24 cellular contexts compared by ENCODE assay signal in the genomic region with DNA sequence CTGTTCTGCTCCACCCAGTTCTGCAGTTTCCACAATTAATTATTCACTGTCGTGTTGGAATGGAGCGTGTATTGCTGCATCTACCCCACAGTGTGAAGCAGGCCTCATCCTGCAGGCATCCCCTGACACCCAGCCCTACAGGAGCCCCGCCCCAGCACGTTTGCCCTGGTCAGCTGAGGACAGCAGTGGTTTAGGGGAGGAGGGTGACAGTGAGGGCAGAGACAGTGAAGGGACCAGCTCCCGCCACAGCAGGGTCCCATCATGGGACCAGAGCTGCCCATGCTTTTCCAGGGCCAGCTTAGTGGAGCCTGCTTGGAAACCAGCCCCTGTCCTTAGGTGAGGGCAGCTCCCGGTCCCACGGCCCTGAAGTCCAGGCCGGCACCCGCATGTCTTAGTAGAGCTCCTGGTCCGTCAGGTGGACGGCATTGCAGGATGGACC.
DNase-seq lines count a peak whose midpoint lies in the region; ATAC-seq, FAIRE-seq and TF ChIP-seq lines count a peak whose summit lies in the region.
"Had no signal": no experiment of that assay in that cellular context is flagged by ENCODE, and none has a peak within 500 bp of the region (broad histone marks: within the 10 kb centered on the region; RNA-seq: fewer than 3 reads in every experiment).

No MANE protein-coding gene starts in this region.

- no peak overlapping the region for H2AFZ ChIP-seq in mammary epithelial cell (ENCODE audit: low read depth, low read length)

- H3K4me2 ChIP-seq in mammary epithelial cell (ENCODE audit: insufficient read depth, low read depth, low read length), result no peak overlapping the region

- intact Hi-C loops in MCF 10A (cut with micrococcal nuclease) (no loop called here), mammary epithelial cell (cut with micrococcal nuclease) (no loop called here), kidney (cut with DNase I) (no loop called here), spleen (cut with DNase I; ENCODE audit: low total_unique reads) (no loop called here)

- FAIRE-seq in kidney (lab: Jason Lieb, UNC), result no peak
- FAIRE-seq: astrocyte, endothelial cell of umbilical vein, H54, urothelium cell line had no signal

- peaks cover 33% of the 10 kb centered on the region for H3K4me1 Mint-ChIP-seq in MCF 10A (ENCODE audit: insufficient read depth, unreplicated experiment)

- H3K79me2 ChIP-seq in mammary epithelial cell (ENCODE audit: insufficient read depth, low read length), result no peaks in the 10 kb centered on the region

- CTCF ChIA-PET in MCF 10A (lab: Yijun Ruan, JAX) (interaction anchor here (0.7 to 1.3 kb wide), 3 partner anchors 50 to 277 kb away, joined by 3 read pairs; no protein-coding TSS in a partner anchor), mammary epithelial cell (lab: Charles Lee; ENCODE audit: low non-redundant PET) (no interaction called here), RWPE1 (lab: Yijun Ruan, JAX) (interaction anchor here (0.6 kb wide), 1 partner anchor 41 kb away, joined by 3 read pairs; no protein-coding TSS in a partner anchor)

- H4K20me1 ChIP-seq in mammary epithelial cell (ENCODE audit: insufficient read depth, low read length), result no peaks in the 10 kb centered on the region

- TF ChIP-seq CTCF in MCF 10A (IDR thresholded peaks at IDR 0.05; ENCODE audit: unreplicated experiment) (no peak), mammary epithelial cell (conservative IDR thresholded peaks at IDR 0.05 in 1 of 2, IDR thresholded peaks at IDR 0.05 in 1 of 2; ENCODE audit: extremely low read depth in 1 of 2, insufficient read depth in 1 of 2, low read depth in 1 of 2, low read length in 2 of 2) (no peak), RWPE1 (conservative IDR thresholded peaks at IDR 0.05; ENCODE audit: low read depth) (no peak), kidney (IDR thresholded peaks at IDR 0.05; ENCODE audit: borderline replicate concordance, extremely low read depth, insufficient read depth) (no peak), spleen (IDR thresholded peaks at IDR 0.05 in 8 of 11, conservative IDR thresholded peaks at IDR 0.05 in 3 of 11) (no peak)

- H3K9me3 ChIP-seq in mammary epithelial cell (replicated peaks; ENCODE audit: insufficient read depth, low read length), result no peaks in the 10 kb centered on the region
- H3K9me3 ChIP-seq in kidney (ENCODE audit: control insufficient read depth in 1 of 2, low read length in 2 of 2), result no peaks in the 10 kb centered on the region
- no peaks in the 10 kb centered on the region for H3K9me3 ChIP-seq in spleen

- H3K4me1 ChIP-seq in mammary epithelial cell (ENCODE audit: insufficient read depth, low read length) (no peaks in the 10 kb centered on the region), kidney (ENCODE audit: control insufficient read depth in 1 of 2, insufficient read depth in 1 of 2, low read depth in 1 of 2, low read length in 2 of 2) (peaks cover 0 to 11% of the 10 kb centered on the region in 2 donors), spleen (peaks cover 0 to 13% (median 0%) of the 10 kb centered on the region in 6 donors)

- H3K4me3 ChIP-seq in mammary epithelial cell (replicated peaks in 1 of 3; ENCODE audit: insufficient read depth in 1 of 3, low read depth in 2 of 3, low read length in 3 of 3), result no peak overlapping the region
- H3K4me3 ChIP-seq in kidney (ENCODE audit: low read length in 2 of 2), result no peak overlapping the region
- H3K4me3 ChIP-seq in spleen, result no peak overlapping the region

- no peak for DNase-seq in MCF 10A (ENCODE audit: unreplicated experiment)
- DNase-seq in mammary epithelial cell, result no peak
- no peak for DNase-seq in RWPE1 (ENCODE audit: low spot score)
- DNase-seq in kidney, result peak; percentile 72
- DNase-seq in spleen, result peak; percentile 56
- no peak for DNase-seq in iPS-NIHi11 (ENCODE audit: low spot score)
- DNase-seq in NCI-H187 (lab: John Stamatoyannopoulos, UW), result no peak
- DNase-seq: activated CD4-positive, alpha-beta T cell treated with anti-CD3 and anti-CD28 coated beads, Interleukin-2, amount 50 U/mL, for 48 hours; CD8-positive, alpha-beta memory T cell; DMS53; GF-D8; NCI-H1092 treated with DMSO at 0.1 percent for 48 hours; OCI-M1; SHP77 treated with DMSO at 0.1 percent for 48 hours; T-cell had no signal

- BruUV-seq in MCF 10A (replicated peaks; lab: Mats Ljungman, UMichigan) (no TSS peak), mammary epithelial cell (replicated peaks; lab: Mats Ljungman, UMichigan) (no TSS peak)

- POLR2A ChIA-PET in MCF 10A (lab: Yijun Ruan, JAX) (no interaction called here), RWPE1 (lab: Yijun Ruan, JAX; ENCODE audit: low non-redundant PET) (no interaction called here)

- dilution Hi-C loops in mammary epithelial cell (cut with HindIII; ENCODE audit: low sequenced_read_pairs), result no loop called here

- H3K36me3 Mint-ChIP-seq in MCF 10A (ENCODE audit: insufficient read depth, unreplicated experiment), result peaks cover 11% of the 10 kb centered on the region

- H3K9me3 Mint-ChIP-seq in MCF 10A (ENCODE audit: unreplicated experiment), result no peaks in the 10 kb centered on the region
- H3K9me3 Mint-ChIP-seq: CD8-positive, alpha-beta memory T cell; T-cell had no signal

- in situ Hi-C loops in mammary epithelial cell (cut with MboI; ENCODE audit: low sequenced_read_pairs in 2 of 2), result no loop called here

- 72% methylated on average over 5 of the region's 11 CpGs for WGBS in mammary epithelial cell (ENCODE audit: low coverage, missing lambda C conversion rate)
- 89 to 97% (median 92%) methylated on average over 7 to 11 of the region's 11 CpGs for WGBS in spleen, 5 donors

- H3K36me3 ChIP-seq in mammary epithelial cell (ENCODE audit: insufficient read depth, low read length), result no peaks in the 10 kb centered on the region
- no peaks in the 10 kb centered on the region for H3K36me3 ChIP-seq in kidney (ENCODE audit: control insufficient read depth in 1 of 2, insufficient read depth in 2 of 2, low read length in 2 of 2)
- H3K36me3 ChIP-seq in spleen, result peaks cover 0 to 78% (median 23%) of the 10 kb centered on the region in 6 donors

- H3K27ac ChIP-seq in mammary epithelial cell (ENCODE audit: insufficient read depth, low read depth, low read length) (no peak overlapping the region), RWPE1 (peak overlapping the region; percentile 92), kidney (ENCODE audit: low read depth in 2 of 2, low read length in 2 of 2) (no peak overlapping the region), spleen (no peak overlapping the region)

- H3K9ac ChIP-seq in mammary epithelial cell (ENCODE audit: insufficient read depth, low read length), result no peak overlapping the region
- no peak overlapping the region for H3K9ac ChIP-seq in kidney (ENCODE audit: low read length in 2 of 2)

- no peaks in the 10 kb centered on the region for H3K27me3 ChIP-seq in mammary epithelial cell (ENCODE audit: insufficient read depth, low read length)
- no peaks in the 10 kb centered on the region for H3K27me3 ChIP-seq in spleen (replicated peaks in 1 of 7)

- no peak for TF ChIP-seq POLR2A in spleen (IDR thresholded peaks at IDR 0.05)

- peak overlapping the region; percentile 74 for H3K27ac Mint-ChIP-seq in MCF 10A (ENCODE audit: low read depth, unreplicated experiment)
- H3K27ac Mint-ChIP-seq: activated naive CD8-positive, alpha-beta T cell; B cell; progenitor cell of endocrine pancreas; T-cell had no signal

- no peaks in the 10 kb centered on the region for H3K27me3 Mint-ChIP-seq in MCF 10A (ENCODE audit: insufficient read depth, unreplicated experiment)
- H3K27me3 Mint-ChIP-seq: activated naive CD8-positive, alpha-beta T cell; B cell; CD8-positive, alpha-beta memory T cell; progenitor cell of endocrine pancreas; T-cell had no signal

- H3K4me3 Mint-ChIP-seq in MCF 10A (ENCODE audit: unreplicated experiment), result no peak overlapping the region
- H3K4me3 Mint-ChIP-seq: activated naive CD8-positive, alpha-beta T cell; B cell; CD8-positive, alpha-beta memory T cell; T-cell had no signal

- ATAC-seq in GM21515 (IDR thresholded peaks at IDR 0.05; ENCODE audit: unreplicated experiment), result no peak
- ATAC-seq: left lobe of liver, T-cell had no signal

Comparison
In these comparisons a context has a peak if more than half of its experiments do, and no peak if none do; other contexts are left out.
1. DNase-seq: peak in kidney (single experiment) and spleen (single experiment); none in MCF 10A (single experiment), mammary epithelial cell (single experiment), RWPE1 (single experiment), iPS-NIHi11 (single experiment) and NCI-H187 (0 of 2).